ENCODE assay signal across 28 cellular contexts in the genomic region with DNA sequence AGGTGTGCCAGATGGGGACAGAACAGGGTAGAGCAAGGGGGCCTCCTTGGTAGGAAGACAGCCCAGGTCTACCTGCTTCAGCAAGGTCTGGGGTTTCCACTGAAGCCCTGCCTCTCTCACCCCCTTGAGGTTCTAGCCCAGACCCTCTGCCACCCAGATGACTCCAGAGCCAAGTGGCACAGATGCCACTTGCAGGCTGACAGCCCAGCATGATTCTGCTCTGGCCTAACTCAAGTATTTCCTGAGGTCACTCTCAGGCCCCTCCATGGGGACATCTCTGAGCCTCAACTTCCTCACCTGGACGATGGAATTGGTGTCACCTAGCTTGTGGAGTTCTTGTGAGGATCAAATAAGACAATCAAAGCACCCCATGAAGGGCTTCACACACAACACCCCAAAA. TPM values are rescaled to one million over a fixed set of nuclear protein-coding genes. Genes with fewer than 3 reads are reported as not detected.
DNase-seq lines count a peak whose midpoint lies in the region; ATAC-seq and TF ChIP-seq lines count a peak whose summit lies in the region.
"Had no signal": no experiment of that assay in that cellular context is flagged by ENCODE, and none has a peak within 500 bp of the region (broad histone marks: within the 10 kb centered on the region; RNA-seq: fewer than 3 reads in every experiment).

No MANE protein-coding gene starts in this region.

- H3K27ac Mint-ChIP-seq in Caco-2 (ENCODE audit: unreplicated experiment) = peak overlapping the region; percentile 37
- peak overlapping the region; percentile 70 for H3K27ac Mint-ChIP-seq in activated T-helper 17 cell treated with anti-CD3 and anti-CD28 coated beads, Interleukin-2, amount 50 U/mL, for 72 hours
- H3K27ac Mint-ChIP-seq: activated CD4-positive, alpha-beta T cell treated with anti-CD3 and anti-CD28 coated beads for 36 hours; H9; mesothelial cell of epicardium; T-helper 17 cell had no signal

- no peaks in the 10 kb centered on the region for H3K9me2 ChIP-seq in PC-9 (ENCODE audit: insufficient read depth)
- H3K9me2 ChIP-seq: SK-N-SH had no signal

- intact Hi-C loops in Caco-2 (cut with micrococcal nuclease; ENCODE audit: unreplicated experiment) (no loop called here), PC-9 (cut with micrococcal nuclease; ENCODE audit: unreplicated experiment) (no loop called here), left colon (cut with DNase I, micrococcal nuclease) (no loop called here)

- no peaks in the 10 kb centered on the region for H4K20me1 ChIP-seq in osteoblast (ENCODE audit: insufficient read depth, low read length)
- no peaks in the 10 kb centered on the region for H4K20me1 ChIP-seq in PC-9 (ENCODE audit: insufficient read depth)

- BruUV-seq in Caco-2 (replicated peaks; lab: Mats Ljungman, UMichigan) (no TSS peak), PC-9 (replicated peaks; lab: Mats Ljungman, UMichigan) (no TSS peak)

- H3K4me3 Mint-ChIP-seq in Caco-2 (ENCODE audit: unreplicated experiment) = no peak overlapping the region
- H3K4me3 Mint-ChIP-seq in activated T-helper 17 cell treated with anti-CD3 and anti-CD28 coated beads, Interleukin-2, amount 50 U/mL, for 72 hours = no peak overlapping the region
- H3K4me3 Mint-ChIP-seq: activated CD4-positive, alpha-beta T cell treated with anti-CD3 and anti-CD28 coated beads for 36 hours; CD4-positive, alpha-beta memory T cell; H9; mesothelial cell of epicardium; naive thymus-derived CD4-positive, alpha-beta T cell; T-helper 17 cell had no signal

- H3F3A ChIP-seq in PC-9 (ENCODE audit: insufficient read depth, low read depth) = no peaks in the 10 kb centered on the region; the same call in 1 of the 2 replicates

- no peaks in the 10 kb centered on the region for H3K4me1 Mint-ChIP-seq in Caco-2 (ENCODE audit: low read depth, unreplicated experiment)
- peaks cover 1% of the 10 kb centered on the region for H3K4me1 Mint-ChIP-seq in activated T-helper 17 cell treated with anti-CD3 and anti-CD28 coated beads, Interleukin-2, amount 50 U/mL, for 72 hours
- H3K4me1 Mint-ChIP-seq: activated CD4-positive, alpha-beta T cell treated with anti-CD3 and anti-CD28 coated beads for 36 hours; H9; mesothelial cell of epicardium had no signal

- H3K27me3 ChIP-seq in BE2C (no peaks in the 10 kb centered on the region), Caco-2 (replicated peaks; ENCODE audit: control insufficient read depth, insufficient read depth, low read length) (no peaks in the 10 kb centered on the region), osteoblast (ENCODE audit: insufficient read depth, low read length) (no peaks in the 10 kb centered on the region), PC-9 (ENCODE audit: insufficient read depth, low read depth) (no peaks in the 10 kb centered on the region)
- H3K27me3 ChIP-seq: adrenal gland, right atrium auricular region, tibial nerve had no signal

- ATAC-seq in activated T-helper 17 cell treated with anti-CD3 and anti-CD28 coated beads, Interleukin-2, amount 50 U/mL, for 72 hours (replicated peaks) = no peak
- ATAC-seq in left colon (no peak), HG03460 (IDR thresholded peaks at IDR 0.05; ENCODE audit: unreplicated experiment) (no peak)
- ATAC-seq: activated CD4-positive, alpha-beta T cell treated with anti-CD3 and anti-CD28 coated beads for 36 hours; naive thymus-derived CD4-positive, alpha-beta T cell; stimulated activated naive CD8-positive, alpha-beta T cell treated with anti-CD3 and anti-CD28 coated beads, Interleukin-15, Interleukin-2, amounts not matched to agents 100 U/mL and 50 U/mL, for 24 hours; T-helper 17 cell had no signal

- H3K27me3 Mint-ChIP-seq in Caco-2 (ENCODE audit: insufficient read depth, unreplicated experiment) = no peaks in the 10 kb centered on the region
- no peaks in the 10 kb centered on the region for H3K27me3 Mint-ChIP-seq in activated T-helper 17 cell treated with anti-CD3 and anti-CD28 coated beads, Interleukin-2, amount 50 U/mL, for 72 hours
- H3K27me3 Mint-ChIP-seq: activated CD4-positive, alpha-beta T cell treated with anti-CD3 and anti-CD28 coated beads for 36 hours; CD4-positive, alpha-beta memory T cell; naive thymus-derived CD4-positive, alpha-beta T cell; T-helper 17 cell had no signal

- CTCF ChIA-PET in Caco-2 (lab: Charles Lee) (interaction anchor here (12.8 kb wide), 1 partner anchor 29 kb away, joined by 405 read pairs; no protein-coding TSS in a partner anchor), PC-9 (lab: Charles Lee) (no interaction called here)

- H3K4me1 ChIP-seq in BE2C (no peaks in the 10 kb centered on the region), Caco-2 (no peaks in the 10 kb centered on the region), osteoblast (ENCODE audit: insufficient read depth, low read length) (peaks cover 11% of the 10 kb centered on the region), PC-9 (replicated peaks; ENCODE audit: insufficient read depth) (peaks cover 7% of the 10 kb centered on the region; the same call in 1 of the 2 replicates)

- H3K4me2 ChIP-seq in osteoblast (ENCODE audit: insufficient read depth, low read length) (no peak overlapping the region), PC-9 (no peak overlapping the region)
- H3K4me2 ChIP-seq: SK-N-SH had no signal

- DNase-seq in BE2C = peak; percentile 1
- DNase-seq in Caco-2 = peak in 1 of 2 experiments; percentile 0
- DNase-seq in osteoblast (ENCODE audit: insufficient read length, low spot score, missing footprints) = peak; percentile 79
- DNase-seq in PC-9 = no peak
- no peak for DNase-seq in left colon
- DNase-seq: activated gamma-delta T cell; CD4-positive, alpha-beta memory T cell; effector CD8-positive, alpha-beta T cell; erythroblast; H9; left ventricle myocardium inferior; MV-4-11; NCI-H1930; NCI-H2227 treated with DMSO at 0.1 percent for 48 hours; NCI-H69; SK-N-SH had no signal

- TF ChIP-seq CTCF in BE2C (IDR thresholded peaks at IDR 0.05; ENCODE audit: low read depth, low read length) = no peak
- TF ChIP-seq CTCF in Caco-2 (IDR thresholded peaks at IDR 0.05; ENCODE audit: insufficient read depth in 1 of 2, low read depth in 1 of 2, low read length in 1 of 2, severe bottlenecking in 1 of 2, unreplicated experiment in 1 of 2) = no peak
- no peak for TF ChIP-seq CTCF in osteoblast (IDR thresholded peaks at IDR 0.05; ENCODE audit: extremely low read depth, low read depth, low read length)
- TF ChIP-seq CTCF in PC-9 (conservative IDR thresholded peaks at IDR 0.05) = no peak

- H3K4me3 ChIP-seq in BE2C (ENCODE audit: low read depth, low read length) = no peak overlapping the region
- no peak overlapping the region for H3K4me3 ChIP-seq in Caco-2 (ENCODE audit: low read depth, low read length)
- no peak overlapping the region for H3K4me3 ChIP-seq in osteoblast (ENCODE audit: insufficient read depth, low read length)
- no peak overlapping the region for H3K4me3 ChIP-seq in PC-9
- H3K4me3 ChIP-seq: adrenal gland, left ventricle myocardium inferior, right atrium auricular region, tibial nerve had no signal

- no peaks in the 10 kb centered on the region for H3K79me2 ChIP-seq in osteoblast (ENCODE audit: insufficient read depth, low read length)
- no peaks in the 10 kb centered on the region for H3K79me2 ChIP-seq in PC-9 (ENCODE audit: low read depth)

- H3K36me3 ChIP-seq in BE2C (no peaks in the 10 kb centered on the region), Caco-2 (ENCODE audit: control insufficient read depth, insufficient read depth, low read length) (peaks cover 9% of the 10 kb centered on the region), osteoblast (ENCODE audit: insufficient read depth, low read length) (no peaks in the 10 kb centered on the region), PC-9 (ENCODE audit: low read depth) (no peaks in the 10 kb centered on the region)

- H3K27ac ChIP-seq in osteoblast (ENCODE audit: low read depth, low read length) = no peak overlapping the region
- no peak overlapping the region for H3K27ac ChIP-seq in PC-9
- H3K27ac ChIP-seq: adrenal gland, left ventricle myocardium inferior, right atrium auricular region had no signal

- peaks cover 76% of the 10 kb centered on the region for H3K36me3 Mint-ChIP-seq in Caco-2 (ENCODE audit: insufficient read depth, unreplicated experiment)
- H3K36me3 Mint-ChIP-seq in activated T-helper 17 cell treated with anti-CD3 and anti-CD28 coated beads, Interleukin-2, amount 50 U/mL, for 72 hours (ENCODE audit: low read depth) = no peaks in the 10 kb centered on the region
- H3K36me3 Mint-ChIP-seq: CD4-positive, alpha-beta memory T cell; naive thymus-derived CD4-positive, alpha-beta T cell had no signal

- POLR2A ChIA-PET in Caco-2 (lab: Charles Lee) = no interaction called here
- POLR2A ChIA-PET in PC-9 (lab: Charles Lee; ENCODE audit: unreplicated experiment) = no interaction called here

- no peaks in the 10 kb centered on the region for H3K9me3 ChIP-seq in BE2C
- no peaks in the 10 kb centered on the region for H3K9me3 ChIP-seq in Caco-2
- H3K9me3 ChIP-seq in osteoblast (ENCODE audit: low read depth, low read length) = no peaks in the 10 kb centered on the region
- H3K9me3 ChIP-seq in PC-9 (ENCODE audit: insufficient read depth, low read depth) = no peaks in the 10 kb centered on the region
- H3K9me3 ChIP-seq: adrenal gland, left ventricle myocardium inferior, right atrium auricular region, SK-N-SH, tibial nerve had no signal

- H2AFZ ChIP-seq in osteoblast (ENCODE audit: low read length) (no peak overlapping the region), PC-9 (no peak overlapping the region)

- no peaks in the 10 kb centered on the region for H3K9me3 Mint-ChIP-seq in Caco-2 (ENCODE audit: unreplicated experiment)
- H3K9me3 Mint-ChIP-seq in activated T-helper 17 cell treated with anti-CD3 and anti-CD28 coated beads, Interleukin-2, amount 50 U/mL, for 72 hours = no peaks in the 10 kb centered on the region
- H3K9me3 Mint-ChIP-seq: CD4-positive, alpha-beta memory T cell; H9; mesothelial cell of epicardium; naive thymus-derived CD4-positive, alpha-beta T cell had no signal

RNA-seq across cellular contexts. Expression of gene PLXNB1, which starts 23.9 kb away (rescaled TPM):
- 24.9 TPM for polyA plus RNA-seq in BE2C (2012; ENCODE audit: insufficient read depth, insufficient read length, low read depth)
- total RNA-seq in Caco-2 (2022) (149 and 164 TPM in 2 replicates), osteoblast (23.3 and 33.7 TPM in 2 replicates), PC-9 (2021) (97.7 and 120 TPM in 2 replicates), left colon (100 to 1,000 TPM in 1 of 2 donors, 10 to 100 TPM in 1; 91.1 to 114 TPM)
- total RNA-seq in activated T-helper 17 cell treated with anti-CD3 and anti-CD28 coated beads, Interleukin-2, amount 50 U/mL, for 72 hours = 1 to 10 TPM; 3.5 to 3.8 TPM
- polyA plus RNA-seq: naive thymus-derived CD4-positive, alpha-beta T cell had no signal

RNA-seq across cellular contexts. Expression of gene CCDC51, which starts 33.9 kb away (rescaled TPM):
- polyA plus RNA-seq in BE2C (2012; ENCODE audit: insufficient read depth, insufficient read length, low read depth) = 33.3 TPM
- total RNA-seq in Caco-2 (2022) (48.9 and 59.5 TPM in 2 replicates), osteoblast (13.3 and 17.4 TPM in 2 replicates), PC-9 (2021) (28.5 and 35.4 TPM in 2 replicates), left colon (10 to 100 TPM; 13.3 to 21.2 TPM)
- total RNA-seq in activated T-helper 17 cell treated with anti-CD3 and anti-CD28 coated beads, Interleukin-2, amount 50 U/mL, for 72 hours = 10 to 100 TPM; 15.5 to 28.4 TPM

RNA-seq across cellular contexts. Expression of gene FBXW12, which starts 34.0 kb away (rescaled TPM):
- polyA plus RNA-seq in BE2C (2012; ENCODE audit: insufficient read depth, insufficient read length, low read depth) = 0.37 TPM
- total RNA-seq in Caco-2 (2022) (1.7 and 2.3 TPM in 2 replicates), osteoblast (not detected in 2 replicates), PC-9 (2021) (not detected in 2 replicates), left colon (not detected)
- total RNA-seq in activated T-helper 17 cell treated with anti-CD3 and anti-CD28 coated beads, Interleukin-2, amount 50 U/mL, for 72 hours = not detected
- total RNA-seq: adrenal gland; CD4-positive, alpha-beta memory T cell; left ventricle myocardium inferior; naive thymus-derived CD4-positive, alpha-beta T cell; osteocyte; right atrium auricular region; RPMI7951; T-helper 17 cell; tibial nerve had no signal
- polyA plus RNA-seq: CD4-positive, alpha-beta memory T cell; naive thymus-derived CD4-positive, alpha-beta T cell had no signal

RNA-seq across cellular contexts. Expression of gene TMA7, which starts 34.1 kb away (rescaled TPM):
- 249 TPM for polyA plus RNA-seq in BE2C (2012; ENCODE audit: insufficient read depth, insufficient read length, low read depth)
- total RNA-seq in Caco-2 (2022) (205 and 227 TPM in 2 replicates), osteoblast (128 and 135 TPM in 2 replicates), PC-9 (2021) (235 and 314 TPM in 2 replicates), left colon (100 to 1,000 TPM; 165 to 192 TPM)
- total RNA-seq in activated T-helper 17 cell treated with anti-CD3 and anti-CD28 coated beads, Interleukin-2, amount 50 U/mL, for 72 hours = 100 to 1,000 TPM; 181 to 328 TPM

RNA-seq across cellular contexts. Expression of gene ATRIP, which starts 40.6 kb away (rescaled TPM):
- 9.0 TPM for polyA plus RNA-seq in BE2C (2012; ENCODE audit: insufficient read depth, insufficient read length, low read depth)
- total RNA-seq in Caco-2 (2022) (14.4 and 15.9 TPM in 2 replicates), osteoblast (5.0 and 5.1 TPM in 2 replicates), PC-9 (2021) (6.9 and 8.5 TPM in 2 replicates), left colon (1 to 10 TPM; 3.8 to 4.4 TPM)
- total RNA-seq in activated T-helper 17 cell treated with anti-CD3 and anti-CD28 coated beads, Interleukin-2, amount 50 U/mL, for 72 hours = 10 to 100 TPM; 10.5 to 14.9 TPM

Comparison
In these comparisons a context has a peak if more than half of its experiments do, and no peak if none do; other contexts are left out.
1. DNase-seq: peak in BE2C (single experiment) and osteoblast (single experiment); none in PC-9 (0 of 2) and left colon (0 of 2).